In genomic region chr1:171939730-171940129, GRCh38 we compare ENCODE assay signal across 16 cellular contexts.
DNase-seq lines count a peak whose midpoint lies in the region; TF ChIP-seq lines count a peak whose summit lies in the region.
"Had no signal": no experiment of that assay in that cellular context is flagged by ENCODE, and none has a peak within 500 bp of the region (broad histone marks: within the 10 kb centered on the region; RNA-seq: fewer than 3 reads in every experiment).

No MANE protein-coding gene starts in this region.

- intact Hi-C loops in testis (cut with DNase I; ENCODE audit: low total_unique reads): no loop called here
- intact Hi-C loops in tibial artery (cut with DNase I; ENCODE audit: low total_unique reads): no loop called here

- no peak for TF ChIP-seq CTCF in glutamatergic neuron (IDR thresholded peaks at IDR 0.05; ENCODE audit: partially characterized antibody, unreplicated experiment)
- no peak for TF ChIP-seq CTCF in testis (IDR thresholded peaks at IDR 0.05)
- TF ChIP-seq CTCF in tibial artery (IDR thresholded peaks at IDR 0.05): no peak

- H3K4me3 Mint-ChIP-seq in glutamatergic neuron (ENCODE audit: unreplicated experiment): peak overlapping the region; percentile 2
- H3K4me3 Mint-ChIP-seq: B cell; CD8-positive, alpha-beta T cell; HFFc6 had no signal

- H3K36me3 ChIP-seq in NT2/D1 (ENCODE audit: insufficient read depth, insufficient read length, low read length): no peaks in the 10 kb centered on the region
- no peaks in the 10 kb centered on the region for H3K36me3 ChIP-seq in testis (ENCODE audit: low read depth, missing control alignments)
- no peaks in the 10 kb centered on the region for H3K36me3 ChIP-seq in tibial artery
- H3K36me3 ChIP-seq: BLaER1 treated with 17β-estradiol and CSF1 and Interleukin-3, amounts not matched to agents 10 nM and 100 nM had no signal

- H3K4me3 ChIP-seq in NT2/D1 (ENCODE audit: insufficient read length, low read depth): no peak overlapping the region
- no peak overlapping the region for H3K4me3 ChIP-seq in testis
- no peak overlapping the region for H3K4me3 ChIP-seq in tibial artery
- H3K4me3 ChIP-seq: BLaER1 treated with 17β-estradiol and CSF1 and Interleukin-3, amounts not matched to agents 10 nM and 100 nM; GM12878 had no signal

- H3K27ac ChIP-seq in testis (no peak overlapping the region), tibial artery (no peak overlapping the region)
- H3K27ac ChIP-seq: BLaER1 treated with 17β-estradiol and CSF1 and Interleukin-3, amounts not matched to agents 10 nM and 100 nM had no signal

- H3K27me3 Mint-ChIP-seq in glutamatergic neuron (ENCODE audit: unreplicated experiment): no peaks in the 10 kb centered on the region

- TF ChIP-seq POLR2A in testis (IDR thresholded peaks at IDR 0.05): no peak

- no peaks in the 10 kb centered on the region for H3K36me3 Mint-ChIP-seq in glutamatergic neuron (ENCODE audit: unreplicated experiment)
- H3K36me3 Mint-ChIP-seq: CD8-positive, alpha-beta T cell had no signal

- no peaks in the 10 kb centered on the region for H3K9me3 Mint-ChIP-seq in glutamatergic neuron (ENCODE audit: unreplicated experiment)
- H3K9me3 Mint-ChIP-seq: CD8-positive, alpha-beta T cell; HFFc6 had no signal

- WGBS in testis, 2 donors: 83 to 84% methylated on average over 4 of the region's 4 CpGs

- no peaks in the 10 kb centered on the region for H3K4me1 ChIP-seq in NT2/D1 (ENCODE audit: insufficient read depth, insufficient read length)
- H3K4me1 ChIP-seq in testis: no peaks in the 10 kb centered on the region
- H3K4me1 ChIP-seq in tibial artery: no peaks in the 10 kb centered on the region
- H3K4me1 ChIP-seq: BLaER1 treated with 17β-estradiol and CSF1 and Interleukin-3, amounts not matched to agents 10 nM and 100 nM had no signal

- H3K27ac Mint-ChIP-seq in glutamatergic neuron (ENCODE audit: unreplicated experiment): peak overlapping the region; percentile 65
- H3K27ac Mint-ChIP-seq: B cell; CD8-positive, alpha-beta T cell; HFFc6 had no signal

- H3K4me1 Mint-ChIP-seq in glutamatergic neuron (ENCODE audit: low read depth, unreplicated experiment): peaks cover 8% of the 10 kb centered on the region
- H3K4me1 Mint-ChIP-seq: B cell had no signal

- no peak overlapping the region for H3K9ac ChIP-seq in NT2/D1 (ENCODE audit: insufficient read length, low read depth)
- H3K9ac ChIP-seq: BLaER1 treated with 17β-estradiol and CSF1 and Interleukin-3, amounts not matched to agents 10 nM and 100 nM had no signal

- H3K27me3 ChIP-seq in NT2/D1 (ENCODE audit: insufficient read depth, insufficient read length): no peaks in the 10 kb centered on the region
- H3K27me3 ChIP-seq in testis: no peaks in the 10 kb centered on the region
- H3K27me3 ChIP-seq in tibial artery: no peaks in the 10 kb centered on the region
- H3K27me3 ChIP-seq: BLaER1 treated with 17β-estradiol and CSF1 and Interleukin-3, amounts not matched to agents 10 nM and 100 nM had no signal

- DNase-seq in NT2/D1 (ENCODE audit: low read depth, low spot score) (peak; percentile 27), glutamatergic neuron (no peak), iPS-NIHi7 (ENCODE audit: extremely low spot score) (peak; percentile 34), testis (no peak), GM03348 (ENCODE audit: low spot score) (no peak), activated gamma-delta T cell (lab: John Stamatoyannopoulos, UW) (no peak), tibial artery (no peak)
- DNase-seq: Calu3; CD8-positive, alpha-beta T cell; DMS79 treated with DMSO at 0.1 percent for 48 hours; GF-D8; HFFc6; IMR-90 had no signal

- H3K9me3 ChIP-seq in NT2/D1 (ENCODE audit: insufficient read depth, low read length) (no peaks in the 10 kb centered on the region), testis (no peaks in the 10 kb centered on the region), tibial artery (no peaks in the 10 kb centered on the region)
- H3K9me3 ChIP-seq: BLaER1 treated with 17β-estradiol and CSF1 and Interleukin-3, amounts not matched to agents 10 nM and 100 nM had no signal

Comparison
In these comparisons a context has a peak if more than half of its experiments do, and no peak if none do; other contexts are left out.
1. DNase-seq: peak in NT2/D1 (single experiment) and iPS-NIHi7 (single experiment); none in glutamatergic neuron (single experiment), testis (single experiment), GM03348 (single experiment), activated gamma-delta T cell (single experiment) and tibial artery (0 of 2).